In the genomic region with DNA sequence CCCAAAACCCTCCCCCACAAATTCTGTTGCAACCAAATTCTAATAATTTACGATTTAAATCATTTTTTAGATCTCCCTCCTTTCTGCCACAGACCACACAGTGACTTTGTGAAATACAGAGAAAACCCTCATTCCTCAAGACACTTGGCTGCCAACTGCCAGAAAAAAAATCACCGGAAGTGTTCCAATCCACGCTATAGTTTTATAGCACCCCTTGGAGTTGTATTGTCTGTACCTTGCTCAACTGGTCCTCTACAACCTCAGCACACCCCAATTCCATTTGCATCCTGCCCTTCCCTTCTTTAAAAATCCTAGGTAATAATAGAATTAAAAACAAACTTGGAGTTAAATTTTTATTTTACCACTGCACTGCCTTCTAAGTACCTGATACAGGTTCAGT, we compare ENCODE assay signal across 1 cellular context.
TF ChIP-seq lines count a peak whose summit lies in the region.

No MANE protein-coding gene starts in this region.

TF ChIP-seq in HepG2, 621 proteins besides CTCF, POLR2A, EP300 and RAD21 (continued from another document):
- TF ChIP-seq, protein P1, sequence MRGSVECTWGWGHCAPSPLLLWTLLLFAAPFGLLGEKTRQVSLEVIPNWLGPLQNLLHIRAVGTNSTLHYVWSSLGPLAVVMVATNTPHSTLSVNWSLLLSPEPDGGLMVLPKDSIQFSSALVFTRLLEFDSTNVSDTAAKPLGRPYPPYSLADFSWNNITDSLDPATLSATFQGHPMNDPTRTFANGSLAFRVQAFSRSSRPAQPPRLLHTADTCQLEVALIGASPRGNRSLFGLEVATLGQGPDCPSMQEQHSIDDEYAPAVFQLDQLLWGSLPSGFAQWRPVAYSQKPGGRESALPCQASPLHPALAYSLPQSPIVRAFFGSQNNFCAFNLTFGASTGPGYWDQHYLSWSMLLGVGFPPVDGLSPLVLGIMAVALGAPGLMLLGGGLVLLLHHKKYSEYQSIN (CRISPR knock-in tag; IDR thresholded peaks at IDR 0.05; ENCODE audit: borderline replicate concordance) = no peak
- TF ChIP-seq, protein P2, sequence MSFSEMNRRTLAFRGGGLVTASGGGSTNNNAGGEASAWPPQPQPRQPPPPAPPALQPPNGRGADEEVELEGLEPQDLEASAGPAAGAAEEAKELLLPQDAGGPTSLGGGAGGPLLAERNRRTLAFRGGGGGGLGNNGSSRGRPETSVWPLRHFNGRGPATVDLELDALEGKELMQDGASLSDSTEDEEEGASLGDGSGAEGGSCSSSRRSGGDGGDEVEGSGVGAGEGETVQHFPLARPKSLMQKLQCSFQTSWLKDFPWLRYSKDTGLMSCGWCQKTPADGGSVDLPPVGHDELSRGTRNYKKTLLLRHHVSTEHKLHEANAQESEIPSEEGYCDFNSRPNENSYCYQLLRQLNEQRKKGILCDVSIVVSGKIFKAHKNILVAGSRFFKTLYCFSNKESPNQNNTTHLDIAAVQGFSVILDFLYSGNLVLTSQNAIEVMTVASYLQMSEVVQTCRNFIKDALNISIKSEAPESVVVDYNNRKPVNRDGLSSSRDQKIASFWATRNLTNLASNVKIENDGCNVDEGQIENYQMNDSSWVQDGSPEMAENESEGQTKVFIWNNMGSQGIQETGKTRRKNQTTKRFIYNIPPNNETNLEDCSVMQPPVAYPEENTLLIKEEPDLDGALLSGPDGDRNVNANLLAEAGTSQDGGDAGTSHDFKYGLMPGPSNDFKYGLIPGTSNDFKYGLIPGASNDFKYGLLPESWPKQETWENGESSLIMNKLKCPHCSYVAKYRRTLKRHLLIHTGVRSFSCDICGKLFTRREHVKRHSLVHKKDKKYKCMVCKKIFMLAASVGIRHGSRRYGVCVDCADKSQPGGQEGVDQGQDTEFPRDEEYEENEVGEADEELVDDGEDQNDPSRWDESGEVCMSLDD (CRISPR knock-in tag; IDR thresholded peaks at IDR 0.05; ENCODE audit: borderline replicate concordance) = no peak
- TF ChIP-seq, protein P3, sequence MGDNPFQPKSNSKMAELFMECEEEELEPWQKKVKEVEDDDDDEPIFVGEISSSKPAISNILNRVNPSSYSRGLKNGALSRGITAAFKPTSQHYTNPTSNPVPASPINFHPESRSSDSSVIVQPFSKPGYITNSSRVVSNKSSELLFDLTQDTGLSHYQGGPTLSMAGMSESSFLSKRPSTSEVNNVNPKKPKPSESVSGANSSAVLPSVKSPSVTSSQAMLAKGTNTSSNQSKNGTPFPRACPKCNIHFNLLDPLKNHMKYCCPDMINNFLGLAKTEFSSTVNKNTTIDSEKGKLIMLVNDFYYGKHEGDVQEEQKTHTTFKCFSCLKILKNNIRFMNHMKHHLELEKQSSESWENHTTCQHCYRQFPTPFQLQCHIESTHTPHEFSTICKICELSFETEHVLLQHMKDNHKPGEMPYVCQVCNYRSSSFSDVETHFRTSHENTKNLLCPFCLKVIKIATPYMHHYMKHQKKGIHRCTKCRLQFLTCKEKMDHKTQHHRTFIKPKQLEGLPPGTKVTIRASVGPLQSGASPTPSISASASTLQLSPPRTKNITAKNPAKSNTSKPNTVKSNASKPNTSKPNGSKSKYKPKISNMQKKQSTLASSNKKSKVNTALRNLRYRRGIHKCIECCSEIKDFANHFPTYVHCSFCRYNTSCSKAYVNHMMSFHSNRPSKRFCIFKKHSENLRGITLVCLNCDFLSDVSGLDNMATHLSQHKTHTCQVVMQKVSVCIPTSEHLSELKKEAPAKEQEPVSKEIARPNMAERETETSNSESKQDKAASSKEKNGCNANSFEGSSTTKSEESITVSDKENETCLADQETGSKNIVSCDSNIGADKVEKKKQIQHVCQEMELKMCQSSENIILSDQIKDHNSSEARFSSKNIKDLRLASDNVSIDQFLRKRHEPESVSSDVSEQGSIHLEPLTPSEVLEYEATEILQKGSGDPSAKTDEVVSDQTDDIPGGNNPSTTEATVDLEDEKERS (CRISPR knock-in tag; IDR thresholded peaks at IDR 0.05) = no peak
- no peak for TF ChIP-seq FOSL2 (CRISPR knock-in tag; IDR thresholded peaks at IDR 0.05)
- TF ChIP-seq, protein P4, sequence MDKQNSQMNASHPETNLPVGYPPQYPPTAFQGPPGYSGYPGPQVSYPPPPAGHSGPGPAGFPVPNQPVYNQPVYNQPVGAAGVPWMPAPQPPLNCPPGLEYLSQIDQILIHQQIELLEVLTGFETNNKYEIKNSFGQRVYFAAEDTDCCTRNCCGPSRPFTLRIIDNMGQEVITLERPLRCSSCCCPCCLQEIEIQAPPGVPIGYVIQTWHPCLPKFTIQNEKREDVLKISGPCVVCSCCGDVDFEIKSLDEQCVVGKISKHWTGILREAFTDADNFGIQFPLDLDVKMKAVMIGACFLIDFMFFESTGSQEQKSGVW (CRISPR knock-in tag; IDR thresholded peaks at IDR 0.05; ENCODE audit: borderline replicate concordance) = no peak
- TF ChIP-seq RORA (CRISPR knock-in tag; IDR thresholded peaks at IDR 0.05) = no peak
- no peak for TF ChIP-seq RXRB (CRISPR knock-in tag; IDR thresholded peaks at IDR 0.05; ENCODE audit: borderline replicate concordance)
TF ChIP-seq in HepG2: peak in this region for 0.
